18 cellular contexts compared by ENCODE assay signal in genomic region chr1:30662291-30662840, GRCh38.
DNase-seq lines count a peak whose midpoint lies in the region; TF ChIP-seq lines count a peak whose summit lies in the region.
"Had no signal": no experiment of that assay in that cellular context is flagged by ENCODE, and none has a peak within 500 bp of the region (broad histone marks: within the 10 kb centered on the region; RNA-seq: fewer than 3 reads in every experiment).

No MANE protein-coding gene starts in this region.

- TF ChIP-seq POLR2A in sigmoid colon (IDR thresholded peaks at IDR 0.05) (no peak), tibial nerve (IDR thresholded peaks at IDR 0.05) (no peak)

- intact Hi-C loops in sigmoid colon (cut with DNase I), result no loop called here

- WGBS in sigmoid colon, 2 donors, result 75 to 83% methylated on average over 9 of the region's 9 CpGs
- WGBS in tibial nerve, 2 donors, result 62 to 79% methylated on average over 6 to 9 of the region's 9 CpGs

- no peak overlapping the region for H3K9ac ChIP-seq in NT2/D1 (ENCODE audit: insufficient read length, low read depth)
- H3K9ac ChIP-seq: GM23248 had no signal

- DNase-seq in ELF-1 (ENCODE audit: low read depth, low spot score) (peak; percentile 19), NT2/D1 (ENCODE audit: low read depth, low spot score) (peak; percentile 27), islet precursor cell (peak; percentile 46), sigmoid colon (peak; percentile 40), tibial nerve (ENCODE audit: low spot score in 2 of 2) (no peak), SW 1271 (lab: John Stamatoyannopoulos, UW) (no peak)
- DNase-seq in activated CD8-positive, alpha-beta memory T cell treated with anti-CD3 and anti-CD28 coated beads, Interleukin-2, amount 50 U/mL, for 4 hours, result no peak
- DNase-seq: EL, GM23248, Kasumi-1, NCI-H1694, NCI-H2081, NCI-H2171, NCI-H345, NCI-H524, NCI-H774 had no signal

- H3K27me3 ChIP-seq in NT2/D1 (ENCODE audit: insufficient read depth, insufficient read length) (no peaks in the 10 kb centered on the region), sigmoid colon (peaks cover 0 to 4% (median 0%) of the 10 kb centered on the region in 3 donors), tibial nerve (peaks cover 0 to 12% of the 10 kb centered on the region in 2 donors)
- H3K27me3 ChIP-seq: Peyer's patch had no signal

- TF ChIP-seq EP300 in sigmoid colon (IDR thresholded peaks at IDR 0.05), result no peak
- no peak for TF ChIP-seq EP300 in tibial nerve (IDR thresholded peaks at IDR 0.05)

- H3K9me3 ChIP-seq in NT2/D1 (ENCODE audit: insufficient read depth, low read length), result no peaks in the 10 kb centered on the region
- H3K9me3 ChIP-seq in sigmoid colon, result no peaks in the 10 kb centered on the region
- no peaks in the 10 kb centered on the region for H3K9me3 ChIP-seq in tibial nerve
- H3K9me3 ChIP-seq: Peyer's patch had no signal

- H3K27ac ChIP-seq in sigmoid colon (no peak overlapping the region), tibial nerve (no peak overlapping the region)
- H3K27ac ChIP-seq: C4-2B, GM23248, Peyer's patch had no signal

- H3K36me3 ChIP-seq in NT2/D1 (ENCODE audit: insufficient read depth, insufficient read length, low read length) (no peaks in the 10 kb centered on the region), sigmoid colon (no peaks in the 10 kb centered on the region), tibial nerve (no peaks in the 10 kb centered on the region)
- H3K36me3 ChIP-seq: Peyer's patch had no signal

- H3K4me1 ChIP-seq in NT2/D1 (ENCODE audit: insufficient read depth, insufficient read length) (peaks cover 26% of the 10 kb centered on the region), sigmoid colon (no peaks in the 10 kb centered on the region), tibial nerve (no peaks in the 10 kb centered on the region)

- TF ChIP-seq CTCF in sigmoid colon (IDR thresholded peaks at IDR 0.05) (no peak), tibial nerve (IDR thresholded peaks at IDR 0.05) (no peak)

- H3K4me3 ChIP-seq in NT2/D1 (ENCODE audit: insufficient read length, low read depth) (no peak overlapping the region), sigmoid colon (no peak overlapping the region), tibial nerve (no peak overlapping the region)
- H3K4me3 ChIP-seq: GM23248, Peyer's patch had no signal

Comparison
In these comparisons a context has a peak if more than half of its experiments do, and no peak if none do; other contexts are left out.
1. DNase-seq: peak in ELF-1 (single experiment), NT2/D1 (single experiment), islet precursor cell (single experiment) and sigmoid colon (single experiment); none in tibial nerve (0 of 2), SW 1271 (0 of 2) and activated CD8-positive, alpha-beta memory T cell treated with anti-CD3 and anti-CD28 coated beads, Interleukin-2, amount 50 U/mL, for 4 hours (single experiment).